1 cellular context compared by ENCODE assay signal in genomic region chr20:23188377-23189169, GRCh38.
TF ChIP-seq lines count a peak whose summit lies in the region.

No MANE protein-coding gene starts in this region.

TF ChIP-seq in GM12878, 131 proteins besides CTCF, POLR2A, EP300 and RAD21:
- peak; percentile 14; the same call in 1 of the 2 replicates for TF ChIP-seq IRF5 (IDR thresholded peaks at IDR 0.05; ENCODE audit: borderline replicate concordance)
- TF ChIP-seq ZBTB40 (IDR thresholded peaks at IDR 0.05; ENCODE audit: borderline replicate concordance): no peak
